In genomic region chr3:81916890-81917289, GRCh38 we compare ENCODE assay signal across 20 cellular contexts.
A peak's percentile ranks its signal among the peaks of the same experiment; 100 is the strongest.
DNase-seq lines count a peak whose midpoint lies in the region; ATAC-seq and TF ChIP-seq lines count a peak whose summit lies in the region.
"Had no signal": no experiment of that assay in that cellular context is flagged by ENCODE, and none has a peak within 500 bp of the region (broad histone marks: within the 10 kb centered on the region; RNA-seq: fewer than 3 reads in every experiment).

No MANE protein-coding gene starts in this region.

- H3K36me3 Mint-ChIP-seq in stimulated activated effector memory CD8-positive, alpha-beta T cell treated with anti-CD3 and anti-CD28 coated beads, Interleukin-12 subunit alpha, Interleukin-12 subunit beta, amount 100 ng/mL, for 72 hours: no peaks in the 10 kb centered on the region
- H3K36me3 Mint-ChIP-seq: CD4-positive, CD25-positive, alpha-beta regulatory T cell; CD8-positive, alpha-beta memory T cell had no signal

- no peak overlapping the region for H3K4me3 Mint-ChIP-seq in stimulated activated effector memory CD8-positive, alpha-beta T cell treated with anti-CD3 and anti-CD28 coated beads, Interleukin-12 subunit alpha, Interleukin-12 subunit beta, amount 100 ng/mL, for 72 hours
- H3K4me3 Mint-ChIP-seq: CD4-positive, CD25-positive, alpha-beta regulatory T cell; CD8-positive, alpha-beta memory T cell; H9 had no signal

- H3K4me2 ChIP-seq in neural cell (ENCODE audit: low read length): no peak overlapping the region
- H3K4me2 ChIP-seq: KMS-11 had no signal

- no peaks in the 10 kb centered on the region for H3K36me3 ChIP-seq in neural cell (ENCODE audit: insufficient read depth, low read length)
- H3K36me3 ChIP-seq: BE2C had no signal

- no peaks in the 10 kb centered on the region for H3K9me2 ChIP-seq in neural cell (ENCODE audit: insufficient read depth, low read length)

- DNase-seq in NCI-H1105 treated with DMSO at 0.1 percent for 48 hours (lab: John Stamatoyannopoulos, UW): no peak
- no peak for DNase-seq in stimulated activated effector memory CD8-positive, alpha-beta T cell treated with anti-CD3 and anti-CD28 coated beads, Interleukin-12 subunit alpha, Interleukin-12 subunit beta, amount 100 ng/mL, for 72 hours (ENCODE audit: low spot score in 2 of 2)
- DNase-seq: ACHN; BE2C; C1 segment of cervical spinal cord; CD4-positive, CD25-positive, alpha-beta regulatory T cell; CD8-positive, alpha-beta memory T cell; COR-L47; DMS 273 treated with DMSO at 0.1 percent for 48 hours; DMS53; DND-41; EL; H9 had no signal

- no peaks in the 10 kb centered on the region for H3K27me3 ChIP-seq in neural cell (ENCODE audit: insufficient read depth, low read depth, low read length)
- H3K27me3 ChIP-seq: BE2C had no signal

- H3K4me1 Mint-ChIP-seq in stimulated activated effector memory CD8-positive, alpha-beta T cell treated with anti-CD3 and anti-CD28 coated beads, Interleukin-12 subunit alpha, Interleukin-12 subunit beta, amount 100 ng/mL, for 72 hours: no peaks in the 10 kb centered on the region
- H3K4me1 Mint-ChIP-seq: CD4-positive, CD25-positive, alpha-beta regulatory T cell; CD8-positive, alpha-beta memory T cell had no signal

- H3K27ac Mint-ChIP-seq in stimulated activated effector memory CD8-positive, alpha-beta T cell treated with anti-CD3 and anti-CD28 coated beads, Interleukin-12 subunit alpha, Interleukin-12 subunit beta, amount 100 ng/mL, for 72 hours: no peak overlapping the region
- H3K27ac Mint-ChIP-seq: CD4-positive, CD25-positive, alpha-beta regulatory T cell; CD8-positive, alpha-beta memory T cell; H9 had no signal

- H3K9me3 Mint-ChIP-seq in stimulated activated effector memory CD8-positive, alpha-beta T cell treated with anti-CD3 and anti-CD28 coated beads, Interleukin-12 subunit alpha, Interleukin-12 subunit beta, amount 100 ng/mL, for 72 hours: no peaks in the 10 kb centered on the region
- H3K9me3 Mint-ChIP-seq: CD8-positive, alpha-beta memory T cell; H9 had no signal

- peak; percentile 46 for ATAC-seq in GM18511 (IDR thresholded peaks at IDR 0.05; ENCODE audit: unreplicated experiment)
- peak; percentile 66 for ATAC-seq in GM19438 (IDR thresholded peaks at IDR 0.05; ENCODE audit: low read depth, unreplicated experiment)
- ATAC-seq in HG03520 (IDR thresholded peaks at IDR 0.05; ENCODE audit: unreplicated experiment): peak; percentile 54
- no peak for ATAC-seq in stimulated activated effector memory CD8-positive, alpha-beta T cell treated with anti-CD3 and anti-CD28 coated beads, Interleukin-12 subunit alpha, Interleukin-12 subunit beta, amount 100 ng/mL, for 72 hours
- ATAC-seq in HG02678 (IDR thresholded peaks at IDR 0.05; ENCODE audit: unreplicated experiment): no peak

- no peak overlapping the region for H3K27ac ChIP-seq in neural cell (ENCODE audit: low read length)
- H3K27ac ChIP-seq: HL-60, KMS-11 had no signal

- no peak overlapping the region for H2AFZ ChIP-seq in neural cell (ENCODE audit: low read depth, low read length)

- no peaks in the 10 kb centered on the region for H4K20me1 ChIP-seq in neural cell (ENCODE audit: insufficient read depth)

- no peak for TF ChIP-seq RAD21 in neural cell (conservative IDR thresholded peaks at IDR 0.05)

- TF ChIP-seq EP300 in neural cell (conservative IDR thresholded peaks at IDR 0.05; ENCODE audit: poor library complexity, severe bottlenecking): peak; percentile 36

- no peaks in the 10 kb centered on the region for H3K9me3 ChIP-seq in neural cell (ENCODE audit: low read length)
- H3K9me3 ChIP-seq: BE2C had no signal

- no peak overlapping the region for H3K9ac ChIP-seq in neural cell (ENCODE audit: low read length)
- H3K9ac ChIP-seq: KMS-11 had no signal

- H3K79me2 ChIP-seq in neural cell (replicated peaks; ENCODE audit: insufficient read depth, low read length): no peaks in the 10 kb centered on the region

- no peak for TF ChIP-seq CTCF in neural cell (IDR thresholded peaks at IDR 0.05; ENCODE audit: poor library complexity, severe bottlenecking)

- H3F3A ChIP-seq in neural cell (ENCODE audit: insufficient read depth, low read length, poor library complexity, severe bottlenecking): no peaks in the 10 kb centered on the region

- no peak overlapping the region for H3K4me3 ChIP-seq in neural cell (ENCODE audit: low read length)

TF ChIP-seq in neural cell, 6 proteins besides CTCF, POLR2A, EP300 and RAD21:
- peak; percentile 20 for TF ChIP-seq POLR2AphosphoS5 (IDR thresholded peaks at IDR 0.05)
- TF ChIP-seq, protein P1, sequence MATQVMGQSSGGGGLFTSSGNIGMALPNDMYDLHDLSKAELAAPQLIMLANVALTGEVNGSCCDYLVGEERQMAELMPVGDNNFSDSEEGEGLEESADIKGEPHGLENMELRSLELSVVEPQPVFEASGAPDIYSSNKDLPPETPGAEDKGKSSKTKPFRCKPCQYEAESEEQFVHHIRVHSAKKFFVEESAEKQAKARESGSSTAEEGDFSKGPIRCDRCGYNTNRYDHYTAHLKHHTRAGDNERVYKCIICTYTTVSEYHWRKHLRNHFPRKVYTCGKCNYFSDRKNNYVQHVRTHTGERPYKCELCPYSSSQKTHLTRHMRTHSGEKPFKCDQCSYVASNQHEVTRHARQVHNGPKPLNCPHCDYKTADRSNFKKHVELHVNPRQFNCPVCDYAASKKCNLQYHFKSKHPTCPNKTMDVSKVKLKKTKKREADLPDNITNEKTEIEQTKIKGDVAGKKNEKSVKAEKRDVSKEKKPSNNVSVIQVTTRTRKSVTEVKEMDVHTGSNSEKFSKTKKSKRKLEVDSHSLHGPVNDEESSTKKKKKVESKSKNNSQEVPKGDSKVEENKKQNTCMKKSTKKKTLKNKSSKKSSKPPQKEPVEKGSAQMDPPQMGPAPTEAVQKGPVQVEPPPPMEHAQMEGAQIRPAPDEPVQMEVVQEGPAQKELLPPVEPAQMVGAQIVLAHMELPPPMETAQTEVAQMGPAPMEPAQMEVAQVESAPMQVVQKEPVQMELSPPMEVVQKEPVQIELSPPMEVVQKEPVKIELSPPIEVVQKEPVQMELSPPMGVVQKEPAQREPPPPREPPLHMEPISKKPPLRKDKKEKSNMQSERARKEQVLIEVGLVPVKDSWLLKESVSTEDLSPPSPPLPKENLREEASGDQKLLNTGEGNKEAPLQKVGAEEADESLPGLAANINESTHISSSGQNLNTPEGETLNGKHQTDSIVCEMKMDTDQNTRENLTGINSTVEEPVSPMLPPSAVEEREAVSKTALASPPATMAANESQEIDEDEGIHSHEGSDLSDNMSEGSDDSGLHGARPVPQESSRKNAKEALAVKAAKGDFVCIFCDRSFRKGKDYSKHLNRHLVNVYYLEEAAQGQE (IDR thresholded peaks at IDR 0.05; ENCODE audit: borderline replicate concordance): no peak

Comparison
In these comparisons a context has a peak if more than half of its experiments do, and no peak if none do; other contexts are left out.
1. ATAC-seq: peak in GM18511 (single experiment), GM19438 (single experiment) and HG03520 (single experiment); none in stimulated activated effector memory CD8-positive, alpha-beta T cell treated with anti-CD3 and anti-CD28 coated beads, Interleukin-12 subunit alpha, Interleukin-12 subunit beta, amount 100 ng/mL, for 72 hours (single experiment) and HG02678 (single experiment).